In genomic region chr1:174191255-174191906, GRCh38 we compare ENCODE assay signal across 11 cellular contexts. TPM values are rescaled to one million over a fixed set of nuclear protein-coding genes. Genes with fewer than 3 reads are reported as not detected.
DNase-seq lines count a peak whose midpoint lies in the region; ATAC-seq and TF ChIP-seq lines count a peak whose summit lies in the region.
"Had no signal": no experiment of that assay in that cellular context is flagged by ENCODE, and none has a peak within 500 bp of the region (broad histone marks: within the 10 kb centered on the region; RNA-seq: fewer than 3 reads in every experiment).

No MANE protein-coding gene starts in this region.

- no peak overlapping the region for H3K4me3 ChIP-seq in RWPE2 (ENCODE audit: severe bottlenecking)
- H3K4me3 ChIP-seq: PC-9 had no signal

- no peaks in the 10 kb centered on the region for H3K27me3 ChIP-seq in RWPE2 (ENCODE audit: insufficient read depth, poor library complexity, severe bottlenecking)

- peak overlapping the region; percentile 21 for H3K27ac ChIP-seq in RWPE2 (ENCODE audit: poor library complexity, severe bottlenecking)
- H3K27ac ChIP-seq: PC-9 had no signal

- DNase-seq in ELR (ENCODE audit: low read depth) (peak; percentile 69), RWPE2 (ENCODE audit: low spot score) (no peak), fibroblast of gingiva (ENCODE audit: low read depth) (peak; percentile 86), renal cortical epithelial cell (ENCODE audit: low read depth) (peak; percentile 95), mesenteric fat pad (ENCODE audit: low spot score) (no peak)
- DNase-seq: activated T-cell treated with anti-CD3 and anti-CD28 coated beads, Interleukin-2, amount 50 U/mL, for 48 hours; cerebellar nuclear complex; hypothalamus; PC-9 had no signal

- ATAC-seq in RWPE2 (ENCODE audit: low read depth) (peak; percentile 65; the same call in 2 of the 3 replicates), GM21619 (IDR thresholded peaks at IDR 0.05; ENCODE audit: unreplicated experiment) (no peak), GM21515 (IDR thresholded peaks at IDR 0.05; ENCODE audit: unreplicated experiment) (no peak)

- peaks cover 5% of the 10 kb centered on the region for H3K9me3 ChIP-seq in RWPE2 (ENCODE audit: severe bottlenecking)

- H3K4me1 ChIP-seq in RWPE2 (ENCODE audit: insufficient read depth, poor library complexity, severe bottlenecking) = peaks cover 2% of the 10 kb centered on the region

- no peaks in the 10 kb centered on the region for H3K36me3 ChIP-seq in RWPE2 (ENCODE audit: low read depth)

- TF ChIP-seq CTCF in RWPE2 (IDR thresholded peaks at IDR 0.05; ENCODE audit: poor library complexity, severe bottlenecking) = no peak

RNA-seq across cellular contexts. Expression of gene RABGAP1L, which starts 32.1 kb away (rescaled TPM):
- 63.7 and 79.2 TPM in 2 replicates for total RNA-seq in renal cortical epithelial cell
- 38.0 TPM for total RNA-seq in mesenteric fat pad

Comparison
In these comparisons a context has a peak if more than half of its experiments do, and no peak if none do; other contexts are left out.
1. DNase-seq: peak in ELR (single experiment), fibroblast of gingiva (single experiment) and renal cortical epithelial cell (single experiment); none in RWPE2 (single experiment) and mesenteric fat pad (single experiment).